1 cellular context compared by ENCODE assay signal in genomic region chr6:32472781-32473377, GRCh38.
TF ChIP-seq lines count a peak whose summit lies in the region.

No MANE protein-coding gene starts in this region.

TF ChIP-seq in H1, 55 proteins besides CTCF, POLR2A, EP300 and RAD21:
- no peak for TF ChIP-seq EZH2 (IDR thresholded peaks at IDR 0.05; ENCODE audit: low read depth, low read length, severe bottlenecking)
- no peak for TF ChIP-seq SIRT6 (IDR thresholded peaks at IDR 0.05; ENCODE audit: low read length)
- no peak for TF ChIP-seq KDM5A (IDR thresholded peaks at IDR 0.05; ENCODE audit: low read length)
- TF ChIP-seq FOSL1 (IDR thresholded peaks at IDR 0.05; ENCODE audit: insufficient read depth, low read depth, low read length): no peak
- TF ChIP-seq SP2 (IDR thresholded peaks at IDR 0.05; ENCODE audit: low read length): no peak
- TF ChIP-seq SIX5 (IDR thresholded peaks at IDR 0.05; ENCODE audit: low read depth, low read length): no peak
- TF ChIP-seq SP1 (IDR thresholded peaks at IDR 0.05; ENCODE audit: low read depth, low read length): no peak
- TF ChIP-seq SIN3A (conservative IDR thresholded peaks at IDR 0.05 in 1 of 2, IDR thresholded peaks at IDR 0.05 in 1 of 2; ENCODE audit: low read depth in 1 of 2, low read length in 2 of 2): no peak
- TF ChIP-seq CHD7 (IDR thresholded peaks at IDR 0.05; ENCODE audit: insufficient replicate concordance, low read length): no peak
- TF ChIP-seq JUND (IDR thresholded peaks at IDR 0.05; ENCODE audit: low read length): no peak
- no peak for TF ChIP-seq TAF1 (IDR thresholded peaks at IDR 0.05; ENCODE audit: low read depth, low read length)
- no peak for TF ChIP-seq NANOG (IDR thresholded peaks at IDR 0.05; ENCODE audit: insufficient read depth, low read depth, low read length, poor library complexity, severe bottlenecking)
- no peak for TF ChIP-seq SRF (IDR thresholded peaks at IDR 0.05; ENCODE audit: low read depth, low read length)
- no peak for TF ChIP-seq POU5F1 (IDR thresholded peaks at IDR 0.05; ENCODE audit: low read depth, low read length)
